In the genomic region with DNA sequence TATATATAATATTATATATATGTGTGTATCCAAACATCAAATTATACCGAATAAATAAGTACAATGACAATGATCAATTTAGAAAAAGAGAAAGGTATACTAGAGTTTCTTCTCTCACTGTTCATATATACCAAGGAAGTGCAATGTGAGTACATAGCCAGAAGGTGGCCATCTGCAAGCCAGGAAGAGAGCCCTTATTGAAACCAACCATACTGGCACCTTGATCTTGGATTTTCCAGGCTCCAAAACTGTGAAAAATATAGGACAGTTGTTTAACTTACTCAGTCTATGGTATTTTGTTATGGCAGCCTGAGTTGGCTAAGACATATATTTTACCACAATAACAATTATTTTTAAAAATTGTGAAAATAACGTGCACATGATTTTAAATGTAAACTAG, we compare ENCODE assay signal across 8 cellular contexts.
A peak's percentile ranks its signal among the peaks of the same experiment; 100 is the strongest.
DNase-seq lines count a peak whose midpoint lies in the region; ATAC-seq and TF ChIP-seq lines count a peak whose summit lies in the region.

No MANE protein-coding gene starts in this region.

- no peaks in the 10 kb centered on the region for H3K4me1 ChIP-seq in thoracic aorta (ENCODE audit: control insufficient read depth in 1 of 2, low read depth in 2 of 2)

- no peak overlapping the region for H3K4me3 ChIP-seq in fibroblast of mammary gland (ENCODE audit: control insufficient read depth, low read depth, low read length)
- H3K4me3 ChIP-seq in thoracic aorta, result no peak overlapping the region

- H3K9me3 ChIP-seq in thoracic aorta, result no peaks in the 10 kb centered on the region

- H3K27ac ChIP-seq in thoracic aorta, result no peak overlapping the region

- no peaks in the 10 kb centered on the region for H3K36me3 ChIP-seq in thoracic aorta

- DNase-seq in DMS153 (lab: John Stamatoyannopoulos, UW), result peak; percentile 2
- peak; percentile 58 for DNase-seq in OCI-M1 (lab: John Stamatoyannopoulos, UW)
- peak; percentile 35 for DNase-seq in fibroblast of mammary gland (ENCODE audit: low read depth)
- DNase-seq in thoracic aorta (ENCODE audit: low spot score), result no peak
- no peak for DNase-seq in COLO829 (ENCODE audit: low spot score)
- DNase-seq in 8988T, result no peak

- peak; percentile 79 for ATAC-seq in GM19452 (IDR thresholded peaks at IDR 0.05; ENCODE audit: unreplicated experiment)
- peak; percentile 92 for ATAC-seq in HG03442 (IDR thresholded peaks at IDR 0.05; ENCODE audit: unreplicated experiment)
- ATAC-seq in thoracic aorta (ENCODE audit: insufficient number of reproducible peaks, low FRiP score, low read depth), result no peak

- peak; percentile 67 for TF ChIP-seq CTCF in fibroblast of mammary gland (conservative IDR thresholded peaks at IDR 0.05; ENCODE audit: control insufficient read depth, insufficient read depth, low read depth, low read length)
- TF ChIP-seq CTCF in thoracic aorta (IDR thresholded peaks at IDR 0.05), result peak; percentile 14

- H3K27me3 ChIP-seq in thoracic aorta (replicated peaks; ENCODE audit: insufficient read depth), result no peaks in the 10 kb centered on the region

Comparison
In these comparisons a context has a peak if more than half of its experiments do, and no peak if none do; other contexts are left out.
1. DNase-seq: peak in DMS153 (single experiment), OCI-M1 (single experiment) and fibroblast of mammary gland (single experiment); none in thoracic aorta (single experiment), COLO829 (single experiment) and 8988T (single experiment).